1 cellular context compared by ENCODE assay signal in the genomic region with DNA sequence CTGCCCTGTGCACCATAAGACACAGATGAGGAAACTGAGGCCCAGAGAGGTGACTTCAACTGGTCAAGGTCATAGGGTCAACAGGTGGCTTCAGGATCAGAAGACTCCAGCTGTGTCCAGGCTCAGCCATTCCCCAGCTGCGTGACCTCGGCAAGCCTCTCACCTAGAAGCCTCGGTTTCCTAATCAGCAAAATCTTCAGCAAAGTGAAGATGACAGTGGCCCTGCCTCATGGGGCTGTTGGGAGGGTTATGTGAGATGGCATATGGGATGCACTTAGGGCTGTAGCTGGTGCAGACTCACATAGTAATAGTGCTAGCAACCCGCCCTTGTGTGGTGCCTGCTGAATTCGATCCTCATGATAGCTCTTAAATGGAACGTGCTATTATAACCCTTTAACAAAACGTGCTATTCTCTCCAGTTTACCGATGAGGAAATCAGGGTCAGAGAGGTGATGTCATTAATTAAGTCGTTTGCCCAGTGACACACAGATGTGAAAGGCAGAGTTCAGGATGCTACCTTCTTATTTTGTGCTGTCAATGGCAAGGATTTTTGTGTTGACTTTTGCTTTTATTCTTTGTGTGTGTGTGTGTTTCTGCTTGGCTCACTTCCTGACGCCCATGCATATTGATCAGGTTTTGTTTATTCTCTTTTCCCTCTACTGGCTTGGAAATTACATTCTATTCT.
TF ChIP-seq lines count a peak whose summit lies in the region.

No MANE protein-coding gene starts in this region.

TF ChIP-seq in H1, 55 proteins besides CTCF, POLR2A, EP300 and RAD21 (continued from another document):
- TF ChIP-seq, protein P1, sequence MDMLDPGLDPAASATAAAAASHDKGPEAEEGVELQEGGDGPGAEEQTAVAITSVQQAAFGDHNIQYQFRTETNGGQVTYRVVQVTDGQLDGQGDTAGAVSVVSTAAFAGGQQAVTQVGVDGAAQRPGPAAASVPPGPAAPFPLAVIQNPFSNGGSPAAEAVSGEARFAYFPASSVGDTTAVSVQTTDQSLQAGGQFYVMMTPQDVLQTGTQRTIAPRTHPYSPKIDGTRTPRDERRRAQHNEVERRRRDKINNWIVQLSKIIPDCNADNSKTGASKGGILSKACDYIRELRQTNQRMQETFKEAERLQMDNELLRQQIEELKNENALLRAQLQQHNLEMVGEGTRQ (IDR thresholded peaks at IDR 0.05; ENCODE audit: low read length) = no peak
